ENCODE assay signal across 19 cellular contexts in genomic region chr4:72566573-72566972, GRCh38. TPM values are rescaled to one million over a fixed set of nuclear protein-coding genes. Genes with fewer than 3 reads are reported as not detected.
"Had no signal": no experiment of that assay in that cellular context is flagged by ENCODE, and none has a peak within 500 bp of the region (broad histone marks: within the 10 kb centered on the region; RNA-seq: fewer than 3 reads in every experiment).

No MANE protein-coding gene starts in this region.

- ATAC-seq: activated naive CD4-positive, alpha-beta T cell treated with anti-CD3 and anti-CD28 coated beads, Interleukin-2, amount 50 U/mL, for 72 hours; foreskin keratinocyte; right lobe of liver; stimulated activated naive CD8-positive, alpha-beta T cell treated with anti-CD3 and anti-CD28 coated beads, Interleukin-15, amount 100 ng/mL, for 72 hours had no signal

- DNase-seq: activated CD4-positive, alpha-beta T cell treated with anti-CD3 and anti-CD28 coated beads, Interleukin-2, amount 50 U/mL, for 4 hours; activated gamma-delta T cell treated with Interleukin-2 at 50 U/mL for 16 hours; adrenal gland; endodermal cell; foreskin keratinocyte; hippocampal formation; midbrain; ovary; right lobe of liver; small intestine; stimulated activated CD4-positive, alpha-beta T cell treated with anti-CD3 and anti-CD28 coated beads, Interleukin-4, amount 100 ng/mL, for 1 hour; stimulated activated naive CD8-positive, alpha-beta T cell treated with anti-CD3 and anti-CD28 coated beads, Interleukin-15, amount 100 ng/mL, for 72 hours; trophoblast cell had no signal

- H3K27me3 ChIP-seq: adrenal gland, foreskin keratinocyte, ovary, suprapubic skin had no signal

- H3K27ac Mint-ChIP-seq: activated naive CD4-positive, alpha-beta T cell treated with anti-CD3 and anti-CD28 coated beads, Interleukin-2, amount 50 U/mL, for 72 hours; activated T-helper 1 cell treated with anti-CD3 and anti-CD28 coated beads, Interleukin-12 subunit alpha, Interleukin-12 subunit beta, Interleukin-2, Interleukin-4 antibody, amounts not matched to agents 30 ng/mL and 10 ng/mL and 1 ng/mL, durations not matched to agents 14 hours and 24 hours and 36 hours; endodermal cell; stimulated activated naive CD8-positive, alpha-beta T cell treated with anti-CD3 and anti-CD28 coated beads, Interleukin-15, amount 100 ng/mL, for 72 hours; T-helper 1 cell treated with Interleukin-12 subunit alpha and Interleukin-12 subunit beta and Interleukin-4 antibody, amounts not matched to agents 30 μg/mL and 1 μg/mL, for 36 hours had no signal

- H3K4me3 Mint-ChIP-seq: activated T-helper 1 cell treated with anti-CD3 and anti-CD28 coated beads, Interleukin-12 subunit alpha, Interleukin-12 subunit beta, Interleukin-2, Interleukin-4 antibody, amounts not matched to agents 30 ng/mL and 10 ng/mL and 1 ng/mL, durations not matched to agents 14 hours and 24 hours and 36 hours; stimulated activated naive CD8-positive, alpha-beta T cell treated with anti-CD3 and anti-CD28 coated beads, Interleukin-15, amount 100 ng/mL, for 72 hours; T-helper 1 cell treated with Interleukin-12 subunit alpha and Interleukin-12 subunit beta and Interleukin-4 antibody, amounts not matched to agents 30 μg/mL and 1 μg/mL, for 36 hours had no signal

- H3K9me3 ChIP-seq: adrenal gland, ovary, right lobe of liver, suprapubic skin had no signal

- H3K4me3 ChIP-seq: lung, right lobe of liver, suprapubic skin had no signal

- FAIRE-seq: keratinocyte, small intestine had no signal

- H3K27ac ChIP-seq: foreskin keratinocyte, right lobe of liver, suprapubic skin had no signal

- H3K36me3 ChIP-seq: adrenal gland, ovary, right lobe of liver, suprapubic skin had no signal

- H3K9me3 Mint-ChIP-seq: activated T-helper 1 cell treated with anti-CD3 and anti-CD28 coated beads, Interleukin-12 subunit alpha, Interleukin-12 subunit beta, Interleukin-2, Interleukin-4 antibody, amounts not matched to agents 30 ng/mL and 10 ng/mL and 1 ng/mL, durations not matched to agents 14 hours and 24 hours and 36 hours; endodermal cell; stimulated activated naive CD8-positive, alpha-beta T cell treated with anti-CD3 and anti-CD28 coated beads, Interleukin-15, amount 100 ng/mL, for 72 hours; T-helper 1 cell treated with Interleukin-12 subunit alpha and Interleukin-12 subunit beta and Interleukin-4 antibody, amounts not matched to agents 30 μg/mL and 1 μg/mL, for 36 hours had no signal

RNA-seq across cellular contexts. Expression of gene ADAMTS3, which starts 2.4 kb away (rescaled TPM):
- total RNA-seq: activated naive CD4-positive, alpha-beta T cell treated with anti-CD3 and anti-CD28 coated beads, Interleukin-2, amount 50 U/mL, for 72 hours; activated T-helper 1 cell treated with anti-CD3 and anti-CD28 coated beads, Interleukin-12 subunit alpha, Interleukin-12 subunit beta, Interleukin-2, Interleukin-4 antibody, amounts not matched to agents 30 ng/mL and 10 ng/mL and 1 ng/mL, durations not matched to agents 14 hours and 24 hours and 36 hours had no signal
